In genomic region chr9:114386886-114387677, GRCh38 we compare ENCODE assay signal across 10 cellular contexts. TPM values are rescaled to one million over a fixed set of nuclear protein-coding genes. Genes with fewer than 3 reads are reported as not detected.
DNase-seq lines count a peak whose midpoint lies in the region; ATAC-seq, FAIRE-seq and TF ChIP-seq lines count a peak whose summit lies in the region.
"Had no signal": no experiment of that assay in that cellular context is flagged by ENCODE, and none has a peak within 500 bp of the region (broad histone marks: within the 10 kb centered on the region; RNA-seq: fewer than 3 reads in every experiment).

No MANE protein-coding gene starts in this region.

- peaks cover 64% of the 10 kb centered on the region for H3K36me3 Mint-ChIP-seq in activated naive CD8-positive, alpha-beta T cell treated with anti-CD3 and anti-CD28 coated beads, Interleukin-2, amount 50 U/mL, for 24 hours (ENCODE audit: low read depth)

- no peak for ATAC-seq in activated naive CD8-positive, alpha-beta T cell treated with anti-CD3 and anti-CD28 coated beads, Interleukin-2, amount 50 U/mL, for 24 hours
- no peak for ATAC-seq in stimulated activated naive CD8-positive, alpha-beta T cell treated with anti-CD3 and anti-CD28 coated beads, Interleukin-15, Interleukin-2, amounts not matched to agents 100 U/mL and 50 U/mL, for 24 hours
- no peak for ATAC-seq in HG03025 (IDR thresholded peaks at IDR 0.05; ENCODE audit: low FRiP score, unreplicated experiment)

- H3K4me3 Mint-ChIP-seq in activated naive CD8-positive, alpha-beta T cell treated with anti-CD3 and anti-CD28 coated beads, Interleukin-2, amount 50 U/mL, for 24 hours: peak overlapping the region; percentile 87

- H3K27ac ChIP-seq in kidney (ENCODE audit: low read depth in 2 of 2, low read length in 2 of 2): peak overlapping the region; percentile 78 to 82

- H3K9ac ChIP-seq in kidney (ENCODE audit: low read length in 2 of 2): peak overlapping the region; percentile 56 to 89

- no peak for TF ChIP-seq CTCF in kidney (IDR thresholded peaks at IDR 0.05; ENCODE audit: borderline replicate concordance, extremely low read depth, insufficient read depth)

- intact Hi-C loops in kidney (cut with DNase I): no loop called here

- no peaks in the 10 kb centered on the region for H3K27me3 Mint-ChIP-seq in activated naive CD8-positive, alpha-beta T cell treated with anti-CD3 and anti-CD28 coated beads, Interleukin-2, amount 50 U/mL, for 24 hours

- peak; percentile 75 for DNase-seq in activated CD8-positive, alpha-beta memory T cell treated with anti-CD3 and anti-CD28 coated beads for 24 hours
- no peak for DNase-seq in activated CD8-positive, alpha-beta memory T cell treated with anti-CD3 and anti-CD28 coated beads, Interleukin-2, amount 50 U/mL, for 4 hours
- DNase-seq in activated naive CD8-positive, alpha-beta T cell treated with anti-CD3 and anti-CD28 coated beads, Interleukin-2, amount 50 U/mL, for 24 hours: peak; percentile 35
- peak; percentile 84 for DNase-seq in kidney
- peak; percentile 48 for DNase-seq in stimulated activated naive CD8-positive, alpha-beta T cell treated with anti-CD3 and anti-CD28 coated beads, Interleukin-15, Interleukin-2, amounts not matched to agents 100 U/mL and 50 U/mL, for 24 hours
- no peak for DNase-seq in globus pallidus (ENCODE audit: low spot score)
- no peak for DNase-seq in A172 (ENCODE audit: low spot score)

- FAIRE-seq in kidney (lab: Jason Lieb, UNC): no peak
- FAIRE-seq: colon, G401.6 had no signal

- no peaks in the 10 kb centered on the region for H3K36me3 ChIP-seq in kidney (ENCODE audit: control insufficient read depth in 1 of 2, insufficient read depth in 2 of 2, low read length in 2 of 2)

- peaks cover 7 to 33% of the 10 kb centered on the region in 2 donors for H3K4me1 ChIP-seq in kidney (ENCODE audit: control insufficient read depth in 1 of 2, insufficient read depth in 1 of 2, low read depth in 1 of 2, low read length in 2 of 2)

- peak overlapping the region; percentile 97 for H3K27ac Mint-ChIP-seq in activated naive CD8-positive, alpha-beta T cell treated with anti-CD3 and anti-CD28 coated beads, Interleukin-2, amount 50 U/mL, for 24 hours

- H3K4me1 Mint-ChIP-seq in activated naive CD8-positive, alpha-beta T cell treated with anti-CD3 and anti-CD28 coated beads, Interleukin-2, amount 50 U/mL, for 24 hours: peaks cover 83% of the 10 kb centered on the region

- H3K9me3 ChIP-seq in kidney (ENCODE audit: control insufficient read depth in 1 of 2, low read length in 2 of 2): no peaks in the 10 kb centered on the region

- H3K9me3 Mint-ChIP-seq in activated naive CD8-positive, alpha-beta T cell treated with anti-CD3 and anti-CD28 coated beads, Interleukin-2, amount 50 U/mL, for 24 hours: no peaks in the 10 kb centered on the region

- peak overlapping the region; percentile 77 to 89 for H3K4me3 ChIP-seq in kidney (ENCODE audit: low read length in 2 of 2)

RNA-seq across cellular contexts. Expression of gene AKNA, which starts 0.7 kb away (rescaled TPM):
- 52.1 TPM for total RNA-seq in kidney
- polyA plus RNA-seq in kidney (ENCODE audit: insufficient read depth, low read depth, low replicate concordance): 6.1 TPM
- total RNA-seq in A172 (2014; rRNA removed; shearing (Covaris generic)): 3.1 and 3.5 TPM in 2 replicates

RNA-seq across cellular contexts. Expression of gene ORM2, which starts 57.4 kb away (rescaled TPM):
- not detected for total RNA-seq in kidney
- not detected for polyA plus RNA-seq in kidney (ENCODE audit: insufficient read depth, low read depth, low replicate concordance)
- not detected in 2 replicates for total RNA-seq in A172 (2014; rRNA removed; shearing (Covaris generic))

Comparison
In these comparisons a context has a peak if more than half of its experiments do, and no peak if none do; other contexts are left out.
1. DNase-seq: peak in activated CD8-positive, alpha-beta memory T cell treated with anti-CD3 and anti-CD28 coated beads for 24 hours (single experiment), activated naive CD8-positive, alpha-beta T cell treated with anti-CD3 and anti-CD28 coated beads, Interleukin-2, amount 50 U/mL, for 24 hours (single experiment), kidney (single experiment) and stimulated activated naive CD8-positive, alpha-beta T cell treated with anti-CD3 and anti-CD28 coated beads, Interleukin-15, Interleukin-2, amounts not matched to agents 100 U/mL and 50 U/mL, for 24 hours (single experiment); none in activated CD8-positive, alpha-beta memory T cell treated with anti-CD3 and anti-CD28 coated beads, Interleukin-2, amount 50 U/mL, for 4 hours (single experiment), globus pallidus (single experiment) and A172 (single experiment).
2. RNA of gene AKNA, which starts 0.7 kb away (total RNA-seq): 52.1 TPM in kidney (single experiment); 3.1 to 3.5 TPM in A172; every median in the first group is over 10 times any median in the second.